In the genomic region with DNA sequence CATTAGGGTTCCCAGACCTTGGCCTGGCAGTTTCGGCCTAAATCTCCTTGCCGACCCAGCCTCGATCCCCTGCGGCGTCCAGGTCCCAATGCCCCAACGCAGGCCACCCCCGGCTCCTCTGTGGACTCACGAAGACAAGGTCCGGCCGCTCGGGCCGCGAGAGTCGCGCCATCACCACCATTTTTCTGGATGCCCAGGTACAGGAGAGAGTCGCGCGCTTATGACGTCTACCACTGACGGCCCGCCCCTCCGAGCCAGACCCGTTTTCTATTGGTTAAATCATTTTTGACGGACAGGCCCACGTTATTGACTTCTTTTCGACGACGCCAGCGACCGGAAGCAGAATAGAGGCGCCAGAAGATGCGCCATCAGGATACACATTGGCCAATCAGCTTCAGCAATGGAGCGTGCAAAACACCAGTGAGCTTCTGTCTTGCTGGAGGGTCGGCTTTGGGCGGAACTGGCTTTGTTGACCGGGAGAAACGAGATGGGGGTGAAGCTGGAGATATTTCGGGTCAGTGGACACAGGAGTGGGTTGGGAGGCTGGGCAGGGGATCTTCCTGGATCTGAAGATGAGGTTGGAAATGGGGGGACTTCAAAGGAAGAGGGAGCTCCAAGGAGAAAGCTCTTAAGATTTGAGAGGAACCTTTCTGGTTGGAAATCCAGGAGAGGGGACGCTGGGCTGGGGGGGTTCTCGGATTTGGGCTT, we compare ENCODE assay signal across 8 cellular contexts. TPM values are rescaled to one million over a fixed set of nuclear protein-coding genes. Genes with fewer than 3 reads are reported as not detected.
DNase-seq lines count a peak whose midpoint lies in the region; ATAC-seq and TF ChIP-seq lines count a peak whose summit lies in the region.

A gene with protein sequence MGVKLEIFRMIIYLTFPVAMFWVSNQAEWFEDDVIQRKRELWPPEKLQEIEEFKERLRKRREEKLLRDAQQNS (plus strand): TSS at position 447 of the 708 bp plus-strand sequence. CDS start 41 bp downstream, at position 488.
A gene (minus strand): TSS at position 199 of the 708 bp plus-strand sequence. CDS start 18 bp downstream, at position 181.

- peaks cover 36% of the 10 kb centered on the region for H3K4me1 Mint-ChIP-seq in CD8-positive, alpha-beta T cell (ENCODE audit: low read depth)

- peaks cover 22% of the 10 kb centered on the region for H3K36me3 ChIP-seq in CD8-positive, alpha-beta T cell (ENCODE audit: insufficient read depth, low read length)
- peaks cover 0 to 35% of the 10 kb centered on the region in 2 donors for H3K36me3 ChIP-seq in lung (ENCODE audit: control insufficient read depth in 2 of 2, insufficient read depth in 2 of 2, low read length in 2 of 2)

- 1% methylated on average over 40 of the region's 40 CpGs for WGBS in lung, 2 donors

- POLR2A ChIA-PET in CD8-positive, alpha-beta T cell (lab: Charles Lee): interaction anchor here (0.6 to 2.0 kb wide), 16 partner anchors 8 to 1668 kb away, joined by 3 to 8 read pairs (median 4); a partner anchor contains a TSS
- POLR2A ChIA-PET in activated CD8-positive, alpha-beta memory T cell treated with anti-CD3 and anti-CD28 coated beads for 36 hours (lab: Charles Lee): interaction anchor here (0.6 to 1.0 kb wide), 7 partner anchors 24 to 594 kb away, joined by 3 to 6 read pairs (median 4); no protein-coding TSS in a partner anchor

- H3K9me3 ChIP-seq in CD8-positive, alpha-beta T cell (ENCODE audit: low read length): no peaks in the 10 kb centered on the region
- H3K9me3 ChIP-seq in lung (ENCODE audit: control insufficient read depth in 2 of 2, insufficient read depth in 1 of 2, low read length in 1 of 2): no peaks in the 10 kb centered on the region

- peaks cover 27% of the 10 kb centered on the region for H3K4me1 ChIP-seq in CD8-positive, alpha-beta T cell (ENCODE audit: insufficient read depth, low read length)
- H3K4me1 ChIP-seq in lung (ENCODE audit: control insufficient read depth in 2 of 2, insufficient read depth in 2 of 2, low read length in 2 of 2): peaks cover 7 to 19% of the 10 kb centered on the region in 2 donors

- no peaks in the 10 kb centered on the region for H3K27me3 Mint-ChIP-seq in CD8-positive, alpha-beta T cell (ENCODE audit: low read depth)

- H3K27ac ChIP-seq in CD8-positive, alpha-beta T cell (ENCODE audit: low read depth, low read length): peak within 1 kb of the TSS; percentile 99
- H3K27ac ChIP-seq in lung (ENCODE audit: low read depth in 1 of 2, low read length in 1 of 2): peak within 1 kb of the TSS; percentile 73 to 87

- H3K27ac Mint-ChIP-seq in CD8-positive, alpha-beta T cell: peak within 1 kb of the TSS; percentile 99

- peaks cover 53% of the 10 kb centered on the region for H3K36me3 Mint-ChIP-seq in CD8-positive, alpha-beta T cell

- DNase-seq in CD8-positive, alpha-beta T cell: peak; percentile 90 to 97 (median 94)
- DNase-seq in HT-29 (ENCODE audit: low spot score) (peak; percentile 94), NOMO-1 (lab: John Stamatoyannopoulos, UW; ENCODE audit: unreplicated experiment in 2 of 2) (peak; percentile 98 to 99), lung (ENCODE audit: low spot score) (peak; percentile 96)
- DNase-seq in effector CD8-positive, alpha-beta T cell (lab: John Stamatoyannopoulos, UW): peak; percentile 92
- peak; percentile 77 to 90 (median 86) for DNase-seq in stimulated activated CD4-positive, alpha-beta T cell treated with anti-CD3 and anti-CD28 coated beads, TNF-alpha, amount 100 ng/mL, for 4 hours (ENCODE audit: low read depth in 3 of 3)

- peak; percentile 94 for ATAC-seq in CD8-positive, alpha-beta T cell
- ATAC-seq in GM19467 (IDR thresholded peaks at IDR 0.05; ENCODE audit: unreplicated experiment) (peak; percentile 88), lung (ENCODE audit: insufficient read depth, low FRiP score) (peak; percentile 98)

- no peaks in the 10 kb centered on the region for H3K27me3 ChIP-seq in CD8-positive, alpha-beta T cell (ENCODE audit: insufficient read depth, low read length)
- no peaks in the 10 kb centered on the region for H3K27me3 ChIP-seq in lung (ENCODE audit: control insufficient read depth, insufficient read depth)

- peak within 1 kb of the TSS; percentile 97 for H3K4me3 Mint-ChIP-seq in CD8-positive, alpha-beta T cell

- TF ChIP-seq CTCF in CD8-positive, alpha-beta T cell (IDR thresholded peaks at IDR 0.05): no peak
- TF ChIP-seq CTCF in lung (IDR thresholded peaks at IDR 0.05; ENCODE audit: control extremely low read depth, extremely low read depth): no peak

- peak within 1 kb of the TSS; percentile 98 for H3K4me3 ChIP-seq in CD8-positive, alpha-beta T cell (ENCODE audit: low read depth, low read length)
- peak within 1 kb of the TSS; percentile 81 for H3K4me3 ChIP-seq in lung

- intact Hi-C loops in CD8-positive, alpha-beta T cell (cut with DNase I, micrococcal nuclease): loop anchor here (1.0 to 10.0 kb wide), 8 partner anchors 8 to 435 kb away; a partner anchor contains a TSS

- H3K9me3 Mint-ChIP-seq in CD8-positive, alpha-beta T cell: no peaks in the 10 kb centered on the region

- CTCF ChIA-PET in CD8-positive, alpha-beta T cell (lab: Charles Lee): interaction anchor here (0.7 to 1.0 kb wide), 2 partner anchors 57 to 240 kb away, joined by 3 read pairs; no protein-coding TSS in a partner anchor
- CTCF ChIA-PET in activated CD8-positive, alpha-beta memory T cell treated with anti-CD3 and anti-CD28 coated beads for 36 hours (lab: Charles Lee): interaction anchor here (0.6 to 1.4 kb wide), 7 partner anchors 9 to 249 kb away, joined by 3 to 7 read pairs (median 4); a partner anchor contains a TSS

RNA-seq across cellular contexts. Expression of the first gene that starts in this region (rescaled TPM):
- total RNA-seq in CD8-positive, alpha-beta T cell: 100 to 1,000 TPM; 186 to 188 TPM
- total RNA-seq in HT-29 (2014; rRNA removed; shearing (Covaris generic)): 26.6 and 27.7 TPM in 2 replicates
- 100 to 1,000 TPM in 1 of 2 experiments, 10 to 100 TPM in 1; 99.2 to 100 TPM for total RNA-seq in activated CD8-positive, alpha-beta memory T cell treated with anti-CD3 and anti-CD28 coated beads for 36 hours
- 100 to 1,000 TPM in 1 of 2 donors, 10 to 100 TPM in 1; 26.9 to 116 TPM for total RNA-seq in lung
- 100 to 1,000 TPM in 1 of 2 donors, 10 to 100 TPM in 1; 60.5 to 383 TPM for polyA plus RNA-seq in lung

RNA-seq across cellular contexts. Expression of the second gene that starts in this region (rescaled TPM):
- total RNA-seq in CD8-positive, alpha-beta T cell: 100 to 1,000 TPM; 127 to 133 TPM
- 48.4 and 51.9 TPM in 2 replicates for total RNA-seq in HT-29 (2014; rRNA removed; shearing (Covaris generic))
- 10 to 100 TPM; 42.3 to 44.8 TPM for total RNA-seq in activated CD8-positive, alpha-beta memory T cell treated with anti-CD3 and anti-CD28 coated beads for 36 hours
- 10 to 100 TPM; 37.2 to 41.4 TPM for total RNA-seq in lung
- polyA plus RNA-seq in lung: 10 to 100 TPM; 34.1 to 48.3 TPM

Comparison
In these comparisons a context has a peak if more than half of its experiments do, and no peak if none do; other contexts are left out.
1. Peak in every context shown above with its lines: DNase-seq, ATAC-seq, H3K4me3 ChIP-seq and H3K27ac ChIP-seq.